In the genomic region with DNA sequence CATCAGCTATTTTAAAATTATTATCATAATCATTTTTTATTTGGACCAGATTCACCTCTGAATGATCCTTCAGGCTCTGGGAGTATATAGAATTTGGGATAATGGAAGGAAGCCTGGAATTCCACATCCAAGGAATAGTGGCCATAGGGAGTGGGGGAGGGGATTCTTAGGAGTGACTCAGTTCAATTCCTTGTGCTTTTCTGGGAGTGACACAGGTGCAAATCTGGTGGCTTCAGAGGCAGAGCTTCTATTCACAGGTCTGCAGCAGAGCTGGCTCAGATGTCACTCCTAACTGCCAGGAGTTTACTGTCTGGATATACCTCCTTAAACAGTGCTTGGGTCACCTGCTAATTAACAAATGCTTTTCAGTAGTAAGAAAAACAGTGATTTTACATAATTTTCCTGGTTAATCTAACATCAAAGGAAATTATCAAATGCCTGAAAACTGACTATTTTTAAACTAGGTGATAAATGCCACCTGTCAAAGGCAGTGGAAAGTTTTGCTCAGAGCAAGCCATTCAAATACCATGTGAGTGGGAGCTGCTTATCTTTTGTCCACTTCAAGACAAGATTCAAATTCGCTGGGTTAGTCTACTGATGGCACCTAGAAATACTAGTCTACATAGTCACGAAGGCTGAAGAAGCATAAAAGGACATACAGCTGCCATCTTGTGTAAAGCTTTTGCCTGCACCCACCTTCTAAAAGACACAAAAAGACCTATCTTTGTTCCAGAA, we compare ENCODE assay signal across 22 cellular contexts.
A peak's percentile ranks its signal among the peaks of the same experiment; 100 is the strongest.
DNase-seq lines count a peak whose midpoint lies in the region; ATAC-seq and TF ChIP-seq lines count a peak whose summit lies in the region.
"Had no signal": no experiment of that assay in that cellular context is flagged by ENCODE, and none has a peak within 500 bp of the region (broad histone marks: within the 10 kb centered on the region; RNA-seq: fewer than 3 reads in every experiment).

No MANE protein-coding gene starts in this region.

- H3K27ac ChIP-seq in iPS-18a (ENCODE audit: low read length) (no peak overlapping the region), RWPE1 (no peak overlapping the region)
- H3K27ac ChIP-seq: parathyroid adenoma, suprapubic skin had no signal

- no peak for TF ChIP-seq CTCF in RWPE1 (conservative IDR thresholded peaks at IDR 0.05; ENCODE audit: low read depth)

- H3K36me3 Mint-ChIP-seq in activated naive CD8-positive, alpha-beta T cell treated with anti-CD3 and anti-CD28 coated beads, Interleukin-2, amount 50 U/mL, for 24 hours (ENCODE audit: low read depth) = no peaks in the 10 kb centered on the region
- H3K36me3 Mint-ChIP-seq in activated naive CD8-positive, alpha-beta T cell treated with anti-CD3 and anti-CD28 coated beads for 36 hours = peaks cover 3% of the 10 kb centered on the region
- H3K36me3 Mint-ChIP-seq in T-helper 17 cell (ENCODE audit: low read depth) = no peaks in the 10 kb centered on the region
- H3K36me3 Mint-ChIP-seq: natural killer cell had no signal

- no peaks in the 10 kb centered on the region for H3K27me3 ChIP-seq in iPS-18a (ENCODE audit: control insufficient read depth, insufficient read depth, low read length)
- H3K27me3 ChIP-seq: suprapubic skin had no signal

- POLR2A ChIA-PET in RWPE1 (lab: Yijun Ruan, JAX; ENCODE audit: low non-redundant PET) = no interaction called here

- no peaks in the 10 kb centered on the region for H3K36me3 ChIP-seq in iPS-18a (ENCODE audit: control insufficient read depth, low read depth, low read length)
- H3K36me3 ChIP-seq: suprapubic skin had no signal

- H3K9ac ChIP-seq in iPS-18a (ENCODE audit: low read length) = peak overlapping the region; percentile 2
- H3K9ac ChIP-seq: parathyroid adenoma had no signal

- H3K4me3 Mint-ChIP-seq in activated naive CD8-positive, alpha-beta T cell treated with anti-CD3 and anti-CD28 coated beads, Interleukin-2, amount 50 U/mL, for 24 hours = no peak overlapping the region
- no peak overlapping the region for H3K4me3 Mint-ChIP-seq in activated naive CD8-positive, alpha-beta T cell treated with anti-CD3 and anti-CD28 coated beads for 36 hours
- no peak overlapping the region for H3K4me3 Mint-ChIP-seq in T-helper 17 cell
- H3K4me3 Mint-ChIP-seq: natural killer cell had no signal

- peak; percentile 28 for ATAC-seq in activated naive CD8-positive, alpha-beta T cell treated with anti-CD3 and anti-CD28 coated beads, Interleukin-2, amount 50 U/mL, for 24 hours
- ATAC-seq in T-helper 17 cell = no peak
- ATAC-seq: left cardiac atrium, natural killer cell, sciatic nerve had no signal

- no peaks in the 10 kb centered on the region for H3K9me3 Mint-ChIP-seq in activated naive CD8-positive, alpha-beta T cell treated with anti-CD3 and anti-CD28 coated beads, Interleukin-2, amount 50 U/mL, for 24 hours
- no peaks in the 10 kb centered on the region for H3K9me3 Mint-ChIP-seq in activated naive CD8-positive, alpha-beta T cell treated with anti-CD3 and anti-CD28 coated beads for 36 hours

- no peak overlapping the region for H3K27ac Mint-ChIP-seq in activated naive CD8-positive, alpha-beta T cell treated with anti-CD3 and anti-CD28 coated beads, Interleukin-2, amount 50 U/mL, for 24 hours
- no peak overlapping the region for H3K27ac Mint-ChIP-seq in activated naive CD8-positive, alpha-beta T cell treated with anti-CD3 and anti-CD28 coated beads for 36 hours
- H3K27ac Mint-ChIP-seq in T-helper 17 cell = no peak overlapping the region
- H3K27ac Mint-ChIP-seq: natural killer cell had no signal

- H3K4me1 ChIP-seq in iPS-18a (ENCODE audit: control insufficient read depth, low read depth, low read length) = peaks cover 44% of the 10 kb centered on the region
- H3K4me1 ChIP-seq: parathyroid adenoma, suprapubic skin had no signal

- DNase-seq in activated naive CD8-positive, alpha-beta T cell treated with anti-CD3 and anti-CD28 coated beads, Interleukin-2, amount 50 U/mL, for 24 hours = no peak
- no peak for DNase-seq in activated naive CD8-positive, alpha-beta T cell treated with anti-CD3 and anti-CD28 coated beads for 36 hours
- DNase-seq in OCI-M1 (lab: John Stamatoyannopoulos, UW) (peak; percentile 39), cerebellum (ENCODE audit: low spot score) (no peak), RWPE1 (ENCODE audit: low spot score) (no peak), T-helper 17 cell (no peak), glomerular visceral epithelial cell (ENCODE audit: extremely low spot score) (no peak)
- DNase-seq: activated CD4-positive, alpha-beta T cell treated with anti-CD3 and anti-CD28 coated beads, Interleukin-2, amount 50 U/mL, for 48 hours; activated gamma-delta T cell treated with Interleukin-2 at 50 U/mL for 16 hours; central memory CD4-positive, alpha-beta T cell; foreskin fibroblast; GOT3; hippocampal formation; left cardiac atrium; natural killer cell; NCI-H187 treated with DMSO at 0.1 percent for 48 hours; NCI-H524; Right ventricle myocardium superior had no signal

- no peaks in the 10 kb centered on the region for H3K9me3 ChIP-seq in iPS-18a (ENCODE audit: control insufficient read depth, low read depth, low read length)
- H3K9me3 ChIP-seq in T-helper 17 cell (ENCODE audit: control insufficient read depth, low read length, poor library complexity, severe bottlenecking) = no peaks in the 10 kb centered on the region
- H3K9me3 ChIP-seq: suprapubic skin had no signal

- no peak overlapping the region for H3K4me3 ChIP-seq in iPS-18a (ENCODE audit: low read length)
- H3K4me3 ChIP-seq: suprapubic skin had no signal

- CTCF ChIA-PET in RWPE1 (lab: Yijun Ruan, JAX) = interaction anchor here (0.6 to 0.7 kb wide), 2 partner anchors 191 to 231 kb away, joined by 3 to 6 read pairs; no protein-coding TSS in a partner anchor

- H3K4me1 Mint-ChIP-seq in activated naive CD8-positive, alpha-beta T cell treated with anti-CD3 and anti-CD28 coated beads, Interleukin-2, amount 50 U/mL, for 24 hours = peaks cover 20% of the 10 kb centered on the region
- H3K4me1 Mint-ChIP-seq in activated naive CD8-positive, alpha-beta T cell treated with anti-CD3 and anti-CD28 coated beads for 36 hours = peaks cover 28% of the 10 kb centered on the region
- no peaks in the 10 kb centered on the region for H3K4me1 Mint-ChIP-seq in T-helper 17 cell
- H3K4me1 Mint-ChIP-seq: natural killer cell had no signal

- H3K27me3 Mint-ChIP-seq in activated naive CD8-positive, alpha-beta T cell treated with anti-CD3 and anti-CD28 coated beads, Interleukin-2, amount 50 U/mL, for 24 hours = no peaks in the 10 kb centered on the region
- no peaks in the 10 kb centered on the region for H3K27me3 Mint-ChIP-seq in activated naive CD8-positive, alpha-beta T cell treated with anti-CD3 and anti-CD28 coated beads for 36 hours
- peaks cover 16% of the 10 kb centered on the region for H3K27me3 Mint-ChIP-seq in T-helper 17 cell
